Comparison of ENCODE assay signal across 18 cellular contexts in genomic region chr2:46856336-46856735, GRCh38. TPM values are rescaled to one million over a fixed set of nuclear protein-coding genes. Genes with fewer than 3 reads are reported as not detected.
A peak's percentile ranks its signal among the peaks of the same experiment; 100 is the strongest.
DNase-seq lines count a peak whose midpoint lies in the region; ATAC-seq and TF ChIP-seq lines count a peak whose summit lies in the region.
"Had no signal": no experiment of that assay in that cellular context is flagged by ENCODE, and none has a peak within 500 bp of the region (broad histone marks: within the 10 kb centered on the region; RNA-seq: fewer than 3 reads in every experiment).

No MANE protein-coding gene starts in this region.

- H3K36me3 Mint-ChIP-seq in mesothelial cell of epicardium: no peaks in the 10 kb centered on the region
- no peaks in the 10 kb centered on the region for H3K36me3 Mint-ChIP-seq in activated naive CD8-positive, alpha-beta T cell treated with anti-CD3 and anti-CD28 coated beads, Interleukin-2, amount 50 U/mL, for 24 hours (ENCODE audit: low read depth)
- H3K36me3 Mint-ChIP-seq: activated naive CD4-positive, alpha-beta T cell treated with anti-CD3 and anti-CD28 coated beads, Interleukin-2, amount 50 U/mL, for 24 hours had no signal

- DNase-seq in HCT116 (ENCODE audit: low read depth, low spot score) (no peak), breast epithelium (ENCODE audit: low spot score in 2 of 2) (no peak), mesothelial cell of epicardium (ENCODE audit: low spot score in 2 of 2, unreplicated experiment in 2 of 2) (no peak), spleen (no peak), BE2C (no peak), ureter (ENCODE audit: low spot score) (no peak)
- DNase-seq in activated naive CD8-positive, alpha-beta T cell treated with anti-CD3 and anti-CD28 coated beads, Interleukin-2, amount 50 U/mL, for 24 hours: no peak
- DNase-seq: activated CD4-positive, alpha-beta T cell treated with anti-CD3 and anti-CD28 coated beads for 48 hours; activated T-cell treated with anti-CD3 and anti-CD28 coated beads for 4 hours; central memory CD4-positive, alpha-beta T cell; DMS53; Kasumi-1; NCI-H1436 treated with DMSO at 0.1 percent for 48 hours; NCI-H345 had no signal

- H3K4me1 ChIP-seq in HCT116 (ENCODE audit: control insufficient read depth in 1 of 2, insufficient read depth in 2 of 2, low read length in 2 of 2) (peaks cover 31 to 69% of the 10 kb centered on the region in 2 experiments), breast epithelium (peaks cover 11 to 15% of the 10 kb centered on the region in 2 donors), spleen (peaks cover 0 to 12% (median 6%) of the 10 kb centered on the region in 6 donors), BE2C (no peaks in the 10 kb centered on the region)

- TF ChIP-seq POLR2A in HCT116 (IDR thresholded peaks at IDR 0.05; ENCODE audit: borderline replicate concordance, extremely low read depth, insufficient read depth, insufficient read length) (no peak), breast epithelium (IDR thresholded peaks at IDR 0.05) (no peak), spleen (IDR thresholded peaks at IDR 0.05) (no peak)

- CTCF ChIA-PET in HCT116 (lab: Charles Lee): no interaction called here

- peak overlapping the region in 1 of 2 experiments; percentile 12; a peak in 1 of 4 replicates for H3K4me3 ChIP-seq in HCT116 (replicated peaks in 1 of 2; ENCODE audit: low read depth in 1 of 2, low read length in 2 of 2)
- no peak overlapping the region for H3K4me3 ChIP-seq in breast epithelium
- H3K4me3 ChIP-seq in spleen: no peak overlapping the region
- no peak overlapping the region for H3K4me3 ChIP-seq in BE2C (ENCODE audit: low read depth, low read length)

- H3K9ac ChIP-seq in HCT116 (ENCODE audit: low read length): peak overlapping the region; percentile 26

- ATAC-seq in HCT116 (no peak), GM21390 (IDR thresholded peaks at IDR 0.05; ENCODE audit: unreplicated experiment) (no peak)
- ATAC-seq in activated naive CD8-positive, alpha-beta T cell treated with anti-CD3 and anti-CD28 coated beads, Interleukin-2, amount 50 U/mL, for 24 hours: no peak

- no peak overlapping the region for H2AFZ ChIP-seq in HCT116 (ENCODE audit: low read depth, low read length, poor library complexity, severe bottlenecking)

- H3K36me3 ChIP-seq in HCT116 (ENCODE audit: control insufficient read depth in 1 of 2, insufficient read depth in 2 of 2, low read length in 2 of 2): no peaks in the 10 kb centered on the region
- no peaks in the 10 kb centered on the region for H3K36me3 ChIP-seq in breast epithelium
- H3K36me3 ChIP-seq in spleen: no peaks in the 10 kb centered on the region
- no peaks in the 10 kb centered on the region for H3K36me3 ChIP-seq in BE2C

- H3K4me3 Mint-ChIP-seq in mesothelial cell of epicardium: no peak overlapping the region
- no peak overlapping the region for H3K4me3 Mint-ChIP-seq in activated naive CD8-positive, alpha-beta T cell treated with anti-CD3 and anti-CD28 coated beads, Interleukin-2, amount 50 U/mL, for 24 hours
- H3K4me3 Mint-ChIP-seq: activated naive CD4-positive, alpha-beta T cell treated with anti-CD3 and anti-CD28 coated beads, Interleukin-2, amount 50 U/mL, for 24 hours; B cell; neural crest cell had no signal

- TF ChIP-seq RAD21 in HCT116 (IDR thresholded peaks at IDR 0.05; ENCODE audit: low read depth): no peak

- no peaks in the 10 kb centered on the region for H4K20me1 ChIP-seq in HCT116 (ENCODE audit: insufficient read depth)

- peak overlapping the region; percentile 95 for H3K27ac ChIP-seq in HCT116 (ENCODE audit: low read depth, low read length)
- H3K27ac ChIP-seq in breast epithelium: peak overlapping the region; percentile 88 to 89
- H3K27ac ChIP-seq in spleen: peak overlapping the region in 7 of 8 donors; percentile 32 to 72 (median 51)

- peak overlapping the region; percentile 52 for H3K4me2 ChIP-seq in HCT116 (ENCODE audit: low read length)

- no peaks in the 10 kb centered on the region for H3K9me3 ChIP-seq in HCT116 (ENCODE audit: control insufficient read depth in 1 of 2, insufficient read depth in 1 of 2, low read depth in 1 of 2, low read length in 2 of 2)
- no peaks in the 10 kb centered on the region for H3K9me3 ChIP-seq in breast epithelium
- no peaks in the 10 kb centered on the region for H3K9me3 ChIP-seq in spleen
- H3K9me3 ChIP-seq in BE2C: no peaks in the 10 kb centered on the region

- RAD21 ChIA-PET in HCT116 (lab: Charles Lee; ENCODE audit: low non-redundant PET in 1 of 2, low total read pairs in 2 of 2, uncharacterized antibody in 2 of 2, unreplicated experiment in 2 of 2): no interaction called here

- intact Hi-C loops in HCT116 (cut with micrococcal nuclease): no loop called here
- intact Hi-C loops in breast epithelium (cut with DNase I; ENCODE audit: low total_unique reads): no loop called here
- intact Hi-C loops in spleen (cut with DNase I; ENCODE audit: low total_unique reads): no loop called here

- no peaks in the 10 kb centered on the region for H3K9me3 Mint-ChIP-seq in mesothelial cell of epicardium
- no peaks in the 10 kb centered on the region for H3K9me3 Mint-ChIP-seq in activated naive CD8-positive, alpha-beta T cell treated with anti-CD3 and anti-CD28 coated beads, Interleukin-2, amount 50 U/mL, for 24 hours
- H3K9me3 Mint-ChIP-seq: activated naive CD4-positive, alpha-beta T cell treated with anti-CD3 and anti-CD28 coated beads, Interleukin-2, amount 50 U/mL, for 24 hours; neural crest cell had no signal

- H3K9me2 ChIP-seq in HCT116 (ENCODE audit: insufficient read depth): no peaks in the 10 kb centered on the region; the same call in 1 of the 2 replicates

- POLR2A ChIA-PET in HCT116 (lab: Charles Lee): no interaction called here

- BruUV-seq in HCT116 (replicated peaks; lab: Mats Ljungman, UMichigan): no TSS peak

- peak overlapping the region; percentile 51 for H3K27ac Mint-ChIP-seq in mesothelial cell of epicardium
- H3K27ac Mint-ChIP-seq in activated naive CD8-positive, alpha-beta T cell treated with anti-CD3 and anti-CD28 coated beads, Interleukin-2, amount 50 U/mL, for 24 hours: no peak overlapping the region
- H3K27ac Mint-ChIP-seq: activated naive CD4-positive, alpha-beta T cell treated with anti-CD3 and anti-CD28 coated beads, Interleukin-2, amount 50 U/mL, for 24 hours; B cell had no signal

- WGBS in spleen, 5 donors: 87 to 97% (median 94%) methylated on average over 3 of the region's 3 CpGs

- TF ChIP-seq CTCF in HCT116 (IDR thresholded peaks at IDR 0.05 in 2 of 3, conservative IDR thresholded peaks at IDR 0.05 in 1 of 3; ENCODE audit: borderline replicate concordance in 1 of 3, insufficient read depth in 1 of 3, low read depth in 2 of 3, low read length in 2 of 3) (no peak), breast epithelium (IDR thresholded peaks at IDR 0.05) (no peak), mesothelial cell of epicardium (IDR thresholded peaks at IDR 0.05; ENCODE audit: unreplicated experiment) (no peak), spleen (IDR thresholded peaks at IDR 0.05 in 8 of 11, conservative IDR thresholded peaks at IDR 0.05 in 3 of 11) (no peak), BE2C (IDR thresholded peaks at IDR 0.05; ENCODE audit: low read depth, low read length) (no peak)

- H3K79me2 ChIP-seq in HCT116 (ENCODE audit: insufficient read depth, low read length): no peaks in the 10 kb centered on the region

- H3K27me3 Mint-ChIP-seq in mesothelial cell of epicardium (ENCODE audit: low read depth): peaks cover 18% of the 10 kb centered on the region
- H3K27me3 Mint-ChIP-seq in activated naive CD8-positive, alpha-beta T cell treated with anti-CD3 and anti-CD28 coated beads, Interleukin-2, amount 50 U/mL, for 24 hours: peaks cover 1% of the 10 kb centered on the region
- H3K27me3 Mint-ChIP-seq: activated naive CD4-positive, alpha-beta T cell treated with anti-CD3 and anti-CD28 coated beads, Interleukin-2, amount 50 U/mL, for 24 hours had no signal

- peaks cover 48% of the 10 kb centered on the region for H3K4me1 Mint-ChIP-seq in mesothelial cell of epicardium
- no peaks in the 10 kb centered on the region for H3K4me1 Mint-ChIP-seq in activated naive CD8-positive, alpha-beta T cell treated with anti-CD3 and anti-CD28 coated beads, Interleukin-2, amount 50 U/mL, for 24 hours
- H3K4me1 Mint-ChIP-seq: activated naive CD4-positive, alpha-beta T cell treated with anti-CD3 and anti-CD28 coated beads, Interleukin-2, amount 50 U/mL, for 24 hours; B cell; neural crest cell had no signal

- no peaks in the 10 kb centered on the region for H3K27me3 ChIP-seq in HCT116 (ENCODE audit: insufficient read depth, low read length)
- no peaks in the 10 kb centered on the region for H3K27me3 ChIP-seq in breast epithelium
- H3K27me3 ChIP-seq in spleen (replicated peaks in 1 of 7): no peaks in the 10 kb centered on the region
- no peaks in the 10 kb centered on the region for H3K27me3 ChIP-seq in BE2C

TF ChIP-seq in HCT116, 20 proteins besides CTCF, POLR2A, EP300 and RAD21:
- TF ChIP-seq YY1 (IDR thresholded peaks at IDR 0.05; ENCODE audit: extremely low read depth, insufficient replicate concordance, low read depth, low read length): no peak
- TF ChIP-seq CEBPB (IDR thresholded peaks at IDR 0.05; ENCODE audit: low read depth): no peak
- TF ChIP-seq TCF7L2 (IDR thresholded peaks at IDR 0.05; ENCODE audit: borderline replicate concordance, extremely low read depth, insufficient read depth, insufficient read length): no peak
- TF ChIP-seq ATF3 (IDR thresholded peaks at IDR 0.05): no peak
- no peak for TF ChIP-seq FOSL1 (IDR thresholded peaks at IDR 0.05; ENCODE audit: low read depth)
- no peak for TF ChIP-seq EZH2 (IDR thresholded peaks at IDR 0.05)
- no peak for TF ChIP-seq ZNF274 (IDR thresholded peaks at IDR 0.05; ENCODE audit: low read depth, low read length)
- no peak for TF ChIP-seq CBX3 (IDR thresholded peaks at IDR 0.05; ENCODE audit: low read depth)

RNA-seq across cellular contexts. Expression of gene MCFD2, which starts 59.3 kb away (rescaled TPM):
- total RNA-seq in HCT116 (2021; ENCODE audit: unreplicated experiment): 73.9 TPM
- 57.7 and 60.5 TPM in 2 replicates for polyA plus RNA-seq in HCT116 (2012)
- 10 to 100 TPM; 83.0 to 94.8 (median 89.8) TPM for total RNA-seq in breast epithelium
- 78.0 to 82.0 TPM (median 81.9 TPM) in 3 replicates for total RNA-seq in mesothelial cell of epicardium
- 100 to 1,000 TPM in 1 of 7 donors, 10 to 100 TPM in 6; 53.4 to 112 (median 70.9) TPM for total RNA-seq in spleen
- 10 to 100 TPM; 10.3 to 22.3 (median 14.0) TPM for polyA plus RNA-seq in spleen
- 42.6 TPM for polyA plus RNA-seq in BE2C (2012; ENCODE audit: insufficient read depth, insufficient read length, low read depth)
- 72.3 TPM for total RNA-seq in ureter
